In the genomic region with DNA sequence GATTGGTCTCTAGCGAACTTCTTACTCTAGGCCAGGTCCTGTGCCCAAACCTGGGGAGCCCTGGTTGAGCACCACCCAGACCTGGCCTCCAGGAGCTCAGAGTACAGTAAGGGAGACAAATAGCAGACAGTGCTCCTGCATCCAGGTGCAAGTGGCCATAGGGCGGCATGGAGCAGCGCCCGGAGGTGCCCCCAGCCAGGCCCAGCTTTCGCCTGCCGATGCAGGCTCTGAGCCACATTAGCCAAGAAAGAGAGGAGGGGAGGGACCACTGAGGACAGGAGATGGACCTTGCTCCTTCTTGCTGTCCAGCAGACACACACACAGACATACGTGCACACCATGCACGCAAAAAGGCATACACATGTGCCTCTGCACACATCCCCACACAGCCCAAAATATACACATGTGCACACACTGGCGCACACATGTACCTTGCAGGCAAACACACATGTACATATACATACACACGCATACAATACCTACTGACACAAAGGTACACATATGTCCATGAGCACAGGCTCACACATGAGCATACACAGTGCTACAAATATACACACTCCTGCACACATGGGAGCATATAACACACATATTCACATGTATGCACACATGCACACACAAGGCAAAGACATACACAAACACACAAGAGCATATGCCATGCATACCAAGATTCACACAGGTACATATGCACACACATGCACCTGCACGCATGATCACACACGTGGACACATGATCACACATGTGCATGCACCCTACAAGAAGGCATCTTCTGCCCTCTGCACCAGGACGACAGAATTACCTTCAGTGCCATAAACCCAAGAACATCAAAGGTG, we compare ENCODE assay signal across 11 cellular contexts.
DNase-seq lines count a peak whose midpoint lies in the region; ATAC-seq, FAIRE-seq and TF ChIP-seq lines count a peak whose summit lies in the region.
"Had no signal": no experiment of that assay in that cellular context is flagged by ENCODE, and none has a peak within 500 bp of the region (broad histone marks: within the 10 kb centered on the region; RNA-seq: fewer than 3 reads in every experiment).

No MANE protein-coding gene starts in this region.

- H3F3A ChIP-seq in PC-3 (ENCODE audit: low read length, unreplicated experiment): no peaks in the 10 kb centered on the region

- TF ChIP-seq POLR2A in sigmoid colon (IDR thresholded peaks at IDR 0.05): no peak

- H3K9ac ChIP-seq in PC-3 (ENCODE audit: low read length): no peak overlapping the region

- H3K9me3 Mint-ChIP-seq in activated naive CD4-positive, alpha-beta T cell treated with anti-CD3 and anti-CD28 coated beads, Interleukin-2, amount 50 U/mL, for 72 hours: no peaks in the 10 kb centered on the region

- intact Hi-C loops in PC-3 (cut with micrococcal nuclease): loop anchor here (1.0 to 2.0 kb wide), 2 partner anchors 170 to 203 kb away; no protein-coding TSS in a partner anchor
- intact Hi-C loops in sigmoid colon (cut with DNase I): loop anchor here (1.0 kb wide), 1 partner anchor 203 kb away; no protein-coding TSS in a partner anchor

- H3K36me3 ChIP-seq in H7 (replicated peaks; ENCODE audit: control insufficient read depth, insufficient read depth, low read length): no peaks in the 10 kb centered on the region
- H3K36me3 ChIP-seq in bronchial epithelial cell (ENCODE audit: control insufficient read depth, insufficient read depth, low read length): no peaks in the 10 kb centered on the region
- no peaks in the 10 kb centered on the region for H3K36me3 ChIP-seq in osteoblast (ENCODE audit: insufficient read depth, low read length)
- no peaks in the 10 kb centered on the region for H3K36me3 ChIP-seq in PC-3 (ENCODE audit: low read depth, low read length)
- H3K36me3 ChIP-seq in sigmoid colon: no peaks in the 10 kb centered on the region

- TF ChIP-seq CTCF in bronchial epithelial cell (IDR thresholded peaks at IDR 0.05; ENCODE audit: insufficient read depth, low read length, severe bottlenecking) (no peak), osteoblast (IDR thresholded peaks at IDR 0.05; ENCODE audit: extremely low read depth, low read depth, low read length) (no peak), PC-3 (conservative IDR thresholded peaks at IDR 0.05; ENCODE audit: low read depth, low read length) (no peak), sigmoid colon (IDR thresholded peaks at IDR 0.05) (no peak)

- H3K9me3 ChIP-seq in osteoblast (ENCODE audit: low read depth, low read length) (no peaks in the 10 kb centered on the region), PC-3 (ENCODE audit: low read length) (no peaks in the 10 kb centered on the region), sigmoid colon (no peaks in the 10 kb centered on the region)

- H3K36me3 Mint-ChIP-seq in activated naive CD4-positive, alpha-beta T cell treated with anti-CD3 and anti-CD28 coated beads, Interleukin-2, amount 50 U/mL, for 72 hours: no peaks in the 10 kb centered on the region

- no peak overlapping the region for H2AFZ ChIP-seq in osteoblast (ENCODE audit: low read length)
- H2AFZ ChIP-seq in PC-3 (ENCODE audit: low read length): no peak overlapping the region

- H3K27me3 ChIP-seq in H7 (ENCODE audit: control insufficient read depth, insufficient read depth, low read length): peaks cover 12% of the 10 kb centered on the region
- H3K27me3 ChIP-seq in bronchial epithelial cell (ENCODE audit: control insufficient read depth, insufficient read depth, low read length): peaks cover 8% of the 10 kb centered on the region
- peaks cover 37% of the 10 kb centered on the region for H3K27me3 ChIP-seq in osteoblast (ENCODE audit: insufficient read depth, low read length)
- H3K27me3 ChIP-seq in PC-3 (ENCODE audit: low read length): no peaks in the 10 kb centered on the region
- H3K27me3 ChIP-seq in sigmoid colon: peaks cover 3 to 38% (median 14%) of the 10 kb centered on the region in 3 donors

- POLR2A ChIA-PET in PC-3 (lab: Charles Lee; ENCODE audit: unreplicated experiment): no interaction called here

- peak; percentile 20 to 32 for ATAC-seq in activated naive CD4-positive, alpha-beta T cell treated with anti-CD3 and anti-CD28 coated beads, Interleukin-2, amount 50 U/mL, for 72 hours
- ATAC-seq in PC-3: no peak

- TF ChIP-seq EP300 in sigmoid colon (IDR thresholded peaks at IDR 0.05): no peak

- no peaks in the 10 kb centered on the region for H3K4me1 ChIP-seq in osteoblast (ENCODE audit: insufficient read depth, low read length)
- peaks cover 5% of the 10 kb centered on the region; the same call in 1 of the 2 replicates for H3K4me1 ChIP-seq in PC-3 (ENCODE audit: insufficient read depth, low read length)
- H3K4me1 ChIP-seq in sigmoid colon: no peaks in the 10 kb centered on the region

- CTCF ChIA-PET in PC-3 (lab: Charles Lee): interaction anchor here (0.7 kb wide), 1 partner anchor 129 kb away, joined by 3 read pairs; no protein-coding TSS in a partner anchor

- no peak for DNase-seq in activated naive CD4-positive, alpha-beta T cell treated with anti-CD3 and anti-CD28 coated beads, Interleukin-2, amount 50 U/mL, for 72 hours (ENCODE audit: low spot score in 2 of 2)
- DNase-seq in activated naive CD4-positive, alpha-beta T cell (lab: John Stamatoyannopoulos, UW): no peak
- DNase-seq in H7: peak; percentile 40
- no peak for DNase-seq in bronchial epithelial cell (ENCODE audit: low read depth)
- DNase-seq in osteoblast (ENCODE audit: insufficient read length, low spot score, missing footprints): peak; percentile 55
- no peak for DNase-seq in PC-3
- DNase-seq in stimulated activated CD4-positive, alpha-beta T cell treated with anti-CD3 and anti-CD28 coated beads, Interleukin-1b, Interleukin-23, amount 100 ng/mL, for 48 hours: no peak
- DNase-seq in sigmoid colon: no peak
- DNase-seq: GF-D8, GOT3 had no signal

- H3K4me3 ChIP-seq in H7 (ENCODE audit: insufficient read depth, low read depth, low read length) (no peak overlapping the region), bronchial epithelial cell (ENCODE audit: low read depth, low read length) (no peak overlapping the region), osteoblast (ENCODE audit: insufficient read depth, low read length) (no peak overlapping the region), PC-3 (ENCODE audit: low read length) (no peak overlapping the region), sigmoid colon (no peak overlapping the region)
- H3K4me3 ChIP-seq: SK-N-MC had no signal

- no TSS peak for BruUV-seq in PC-3 (replicated peaks; lab: Mats Ljungman, UMichigan)

- WGBS in sigmoid colon, 2 donors: 65 to 73% methylated on average over 13 of the region's 13 CpGs

- H4K20me1 ChIP-seq in osteoblast (ENCODE audit: insufficient read depth, low read length) (no peaks in the 10 kb centered on the region), PC-3 (ENCODE audit: low read length) (no peaks in the 10 kb centered on the region)

- no peaks in the 10 kb centered on the region for H3K79me2 ChIP-seq in osteoblast (ENCODE audit: insufficient read depth, low read length)
- no peaks in the 10 kb centered on the region for H3K79me2 ChIP-seq in PC-3 (ENCODE audit: low read length)

- H3K27ac ChIP-seq in osteoblast (ENCODE audit: low read depth, low read length) (no peak overlapping the region), PC-3 (ENCODE audit: low read length) (no peak overlapping the region), sigmoid colon (no peak overlapping the region)
- H3K27ac ChIP-seq: SK-N-MC had no signal

- FAIRE-seq in bronchial epithelial cell (lab: Jason Lieb, UNC): peak; percentile 97

- H3K27ac Mint-ChIP-seq in activated naive CD4-positive, alpha-beta T cell treated with anti-CD3 and anti-CD28 coated beads, Interleukin-2, amount 50 U/mL, for 72 hours: no peak overlapping the region

- no peaks in the 10 kb centered on the region for H3K9me2 ChIP-seq in PC-3 (replicated peaks; ENCODE audit: low read length)

- H3K4me2 ChIP-seq in osteoblast (ENCODE audit: insufficient read depth, low read length) (no peak overlapping the region), PC-3 (ENCODE audit: low read length) (no peak overlapping the region)

Comparison
In these comparisons a context has a peak if more than half of its experiments do, and no peak if none do; other contexts are left out.
1. DNase-seq: peak in H7 (single experiment) and osteoblast (single experiment); none in activated naive CD4-positive, alpha-beta T cell treated with anti-CD3 and anti-CD28 coated beads, Interleukin-2, amount 50 U/mL, for 72 hours (0 of 2), activated naive CD4-positive, alpha-beta T cell (0 of 4), bronchial epithelial cell (single experiment), PC-3 (single experiment), stimulated activated CD4-positive, alpha-beta T cell treated with anti-CD3 and anti-CD28 coated beads, Interleukin-1b, Interleukin-23, amount 100 ng/mL, for 48 hours (single experiment) and sigmoid colon (single experiment).